Comparison of ENCODE assay signal across 12 cellular contexts in the genomic region with DNA sequence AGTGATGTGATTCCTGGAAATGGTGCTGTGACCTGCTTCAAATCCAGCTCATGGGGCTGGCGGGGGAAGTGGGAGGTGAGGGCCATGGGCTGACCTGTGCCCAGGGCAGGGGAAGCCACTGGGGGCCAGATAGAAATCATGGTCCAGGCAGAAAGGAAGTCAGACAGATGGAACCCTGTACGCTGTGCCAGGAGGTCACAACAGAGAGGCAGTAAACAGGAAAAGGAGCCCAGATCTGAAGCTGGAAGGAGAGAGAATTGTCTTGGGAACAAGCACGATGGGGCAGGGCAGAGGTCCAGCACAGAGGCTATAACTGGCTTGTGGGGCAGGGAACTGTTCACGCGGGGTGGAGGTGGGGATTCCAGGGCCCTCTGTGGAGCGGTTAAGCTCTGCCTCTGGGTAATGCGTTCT.
DNase-seq lines count a peak whose midpoint lies in the region; ATAC-seq and TF ChIP-seq lines count a peak whose summit lies in the region.
"Had no signal": no experiment of that assay in that cellular context is flagged by ENCODE, and none has a peak within 500 bp of the region (broad histone marks: within the 10 kb centered on the region; RNA-seq: fewer than 3 reads in every experiment).

No MANE protein-coding gene starts in this region.

- intact Hi-C loops in Right ventricle myocardium inferior (cut with DNase I), result no loop called here
- intact Hi-C loops in cardiac septum (cut with DNase I), result loop anchor here (2.0 kb wide), 1 partner anchor 14 kb away; no protein-coding TSS in a partner anchor
- intact Hi-C loops in Right ventricle myocardium superior (cut with DNase I), result no loop called here
- intact Hi-C loops in vagina (cut with DNase I), result no loop called here

- H3K36me3 ChIP-seq in vagina, result no peaks in the 10 kb centered on the region

- peak overlapping the region; percentile 31 for H3K27ac ChIP-seq in vagina

- no peaks in the 10 kb centered on the region for H3K9me3 ChIP-seq in vagina

- peak; percentile 84 for DNase-seq in Right ventricle myocardium inferior (ENCODE audit: missing footprints)
- DNase-seq in cardiac septum (ENCODE audit: low spot score), result no peak
- DNase-seq in Right ventricle myocardium superior, result peak; percentile 85
- DNase-seq in nucleus accumbens (lab: John Stamatoyannopoulos, UW), result peak in 51 of 56 donors; percentile 11 to 84 (median 65)
- DNase-seq in vagina (ENCODE audit: extremely low spot score in 2 of 2), result no peak
- no peak for DNase-seq in SKM-1 (lab: John Stamatoyannopoulos, UW; ENCODE audit: unreplicated experiment)
- no peak for DNase-seq in NCI-H146 treated with DMSO at 0.1 percent for 48 hours (lab: John Stamatoyannopoulos, UW; ENCODE audit: unreplicated experiment)
- DNase-seq: EL, NCI-H1092, NCI-H69, SHP77 treated with DMSO at 0.1 percent for 48 hours had no signal

- H3K4me1 ChIP-seq in vagina, result peaks cover 17% of the 10 kb centered on the region

- no peak for TF ChIP-seq POLR2A in vagina (IDR thresholded peaks at IDR 0.05)

- no peak overlapping the region for H3K4me3 ChIP-seq in vagina

- H3K27me3 ChIP-seq in vagina, result no peaks in the 10 kb centered on the region

- no peak for TF ChIP-seq CTCF in vagina (IDR thresholded peaks at IDR 0.05)

- ATAC-seq in Right ventricle myocardium inferior, result peak; percentile 84
- peak; percentile 80 for ATAC-seq in Right ventricle myocardium superior (ENCODE audit: poor library complexity)
- no peak for ATAC-seq in GM18502 (IDR thresholded peaks at IDR 0.05; ENCODE audit: poor library complexity, unreplicated experiment)

Comparison
In these comparisons a context has a peak if more than half of its experiments do, and no peak if none do; other contexts are left out.
1. DNase-seq: peak in Right ventricle myocardium inferior (single experiment), Right ventricle myocardium superior (single experiment) and nucleus accumbens (51 of 56); none in cardiac septum (single experiment), vagina (0 of 2), SKM-1 (single experiment) and NCI-H146 treated with DMSO at 0.1 percent for 48 hours (single experiment).